8 cellular contexts compared by ENCODE assay signal in genomic region chr20:61263084-61263695, GRCh38. TPM values are rescaled to one million over a fixed set of nuclear protein-coding genes. Genes with fewer than 3 reads are reported as not detected.
DNase-seq lines count a peak whose midpoint lies in the region; ATAC-seq and TF ChIP-seq lines count a peak whose summit lies in the region.

No MANE protein-coding gene starts in this region.

- no peak overlapping the region for H4K8ac ChIP-seq in neuronal stem cell (ENCODE audit: low read depth, low read length)

- H3K4me3 ChIP-seq in WI38 (ENCODE audit: low read depth, low read length), result no peak overlapping the region
- no peak overlapping the region for H3K4me3 ChIP-seq in fibroblast of villous mesenchyme (ENCODE audit: low read depth, low read length)
- H3K4me3 ChIP-seq in vagina, result no peak overlapping the region
- no peak overlapping the region for H3K4me3 ChIP-seq in neuronal stem cell (ENCODE audit: low read length in 2 of 2)

- H3K9me3 Mint-ChIP-seq in activated T-cell treated with anti-CD3 and anti-CD28 coated beads, Interleukin-2, amount 50 U/mL, for 4 hours, result peaks cover 5% of the 10 kb centered on the region

- peak; percentile 99 for TF ChIP-seq CTCF in WI38 (IDR thresholded peaks at IDR 0.05; ENCODE audit: low read depth, low read length)
- peak; percentile 95 for TF ChIP-seq CTCF in fibroblast of villous mesenchyme (IDR thresholded peaks at IDR 0.05; ENCODE audit: insufficient read depth, low read depth, low read length)
- TF ChIP-seq CTCF in vagina (IDR thresholded peaks at IDR 0.05), result peak in 1 of 3 experiments; percentile 31

- H3K27ac ChIP-seq in vagina, result no peak overlapping the region
- no peak overlapping the region for H3K27ac ChIP-seq in neuronal stem cell (replicated peaks; ENCODE audit: low read length)

- H4K91ac ChIP-seq in neuronal stem cell (ENCODE audit: low read depth, low read length, poor library complexity), result no peak overlapping the region

- no peak overlapping the region for H3K9ac ChIP-seq in neuronal stem cell (ENCODE audit: low read depth, low read length, poor library complexity)

- H2BK12ac ChIP-seq in neuronal stem cell (ENCODE audit: low read length), result no peak overlapping the region

- H3K4ac ChIP-seq in neuronal stem cell (ENCODE audit: low read length), result no peak overlapping the region

- H3K9me3 ChIP-seq in vagina, result no peaks in the 10 kb centered on the region
- peaks cover 5 to 12% of the 10 kb centered on the region in 2 donors for H3K9me3 ChIP-seq in neuronal stem cell (replicated peaks in 1 of 2; ENCODE audit: control insufficient read depth in 2 of 2, insufficient read depth in 1 of 2, low read depth in 1 of 2, low read length in 2 of 2)

- H2BK15ac ChIP-seq in neuronal stem cell (ENCODE audit: low read length), result no peak overlapping the region

- no peak for TF ChIP-seq POLR2A in vagina (IDR thresholded peaks at IDR 0.05)

- no peak overlapping the region for H2BK120ac ChIP-seq in neuronal stem cell (ENCODE audit: low read depth, low read length)

- H3K4me1 ChIP-seq in vagina, result no peaks in the 10 kb centered on the region
- peaks cover 0 to 2% of the 10 kb centered on the region in 2 donors for H3K4me1 ChIP-seq in neuronal stem cell (ENCODE audit: control insufficient read depth in 2 of 2, insufficient read depth in 1 of 2, low read depth in 1 of 2, low read length in 2 of 2)

- no peak overlapping the region for H3K14ac ChIP-seq in neuronal stem cell (ENCODE audit: low read length)

- no peaks in the 10 kb centered on the region for H3K27me3 ChIP-seq in vagina
- no peaks in the 10 kb centered on the region for H3K27me3 ChIP-seq in neuronal stem cell (ENCODE audit: control insufficient read depth in 3 of 3, insufficient read depth in 3 of 3, low read depth in 1 of 3, low read length in 3 of 3)

- no peak overlapping the region for H3K4me2 ChIP-seq in neuronal stem cell (ENCODE audit: insufficient read depth, low read length, poor library complexity, severe bottlenecking)

- H2AFZ ChIP-seq in neuronal stem cell (ENCODE audit: low read length), result no peak overlapping the region

- no CpG with 5 or more reads among the region's 10 CpGs for WGBS in neuronal stem cell (ENCODE audit: extremely low coverage in 2 of 2, insufficient read length in 2 of 2, insufficient replicate concordance in 1 of 2), 2 donors

- DNase-seq in activated T-cell treated with anti-CD3 and anti-CD28 coated beads for 1 hour (ENCODE audit: low read depth) (peak; percentile 13), fibroblast of villous mesenchyme (ENCODE audit: low read depth) (peak; percentile 31), NCI-H345 (lab: John Stamatoyannopoulos, UW) (no peak), vagina (ENCODE audit: extremely low spot score in 2 of 2) (no peak), neuronal stem cell (ENCODE audit: low spot score) (no peak)
- DNase-seq in activated T-cell treated with anti-CD3 and anti-CD28 coated beads, Interleukin-2, amount 50 U/mL, for 4 hours, result no peak
- DNase-seq in stimulated activated CD4-positive, alpha-beta T cell treated with anti-CD3 and anti-CD28 coated beads, Interleukin-4, amount 100 ng/mL, for 24 hours, result peak; percentile 6

- no peak overlapping the region for H3K18ac ChIP-seq in neuronal stem cell (ENCODE audit: low read length)

- no peak overlapping the region for H2AK5ac ChIP-seq in neuronal stem cell (ENCODE audit: low read depth, low read length)

- H3K4me3 Mint-ChIP-seq in activated T-cell treated with anti-CD3 and anti-CD28 coated beads, Interleukin-2, amount 50 U/mL, for 4 hours, result no peak overlapping the region

- no peaks in the 10 kb centered on the region for H3K79me1 ChIP-seq in neuronal stem cell (ENCODE audit: low read depth, low read length)

- H3K23ac ChIP-seq in neuronal stem cell (ENCODE audit: low read depth, low read length, poor library complexity), result no peak overlapping the region

- peaks cover 11% of the 10 kb centered on the region for H3K27me3 Mint-ChIP-seq in activated T-cell treated with anti-CD3 and anti-CD28 coated beads, Interleukin-2, amount 50 U/mL, for 4 hours (ENCODE audit: low read depth)

- H2BK5ac ChIP-seq in neuronal stem cell (ENCODE audit: low read length), result no peak overlapping the region

- ATAC-seq in activated T-cell treated with anti-CD3 and anti-CD28 coated beads, Interleukin-2, amount 50 U/mL, for 4 hours, result no peak

- no peaks in the 10 kb centered on the region for H3K36me3 Mint-ChIP-seq in activated T-cell treated with anti-CD3 and anti-CD28 coated beads, Interleukin-2, amount 50 U/mL, for 4 hours (ENCODE audit: insufficient read depth)

- H3K36me3 ChIP-seq in vagina, result no peaks in the 10 kb centered on the region
- H3K36me3 ChIP-seq in neuronal stem cell (replicated peaks in 1 of 2; ENCODE audit: control insufficient read depth in 2 of 2, insufficient read depth in 2 of 2, low read length in 2 of 2), result peaks cover 2 to 28% of the 10 kb centered on the region in 2 donors

- intact Hi-C loops in vagina (cut with DNase I), result no loop called here

- no peaks in the 10 kb centered on the region for H3K4me1 Mint-ChIP-seq in activated T-cell treated with anti-CD3 and anti-CD28 coated beads, Interleukin-2, amount 50 U/mL, for 4 hours (ENCODE audit: low read depth)

RNA-seq across cellular contexts. Expression of gene CDH4, which starts 11.1 kb away (rescaled TPM):
- under 1 TPM in 1 of 3 donors, not detected in 2; 0.10 TPM for total RNA-seq in activated T-cell treated with anti-CD3 and anti-CD28 coated beads, Interleukin-2, amount 50 U/mL, for 4 hours
- 1.3 and 1.7 TPM in 2 replicates for total RNA-seq in fibroblast of villous mesenchyme
- total RNA-seq in vagina, result 0.25 TPM
- 10.2 TPM for polyA plus RNA-seq in neuronal stem cell (2013, experiment 1 of 2)
- polyA plus RNA-seq in neuronal stem cell (2013, experiment 2 of 2), result 10.4 TPM

Comparison
In these comparisons a context has a peak if more than half of its experiments do, and no peak if none do; other contexts are left out.
1. DNase-seq: peak in activated T-cell treated with anti-CD3 and anti-CD28 coated beads for 1 hour (single experiment), fibroblast of villous mesenchyme (single experiment) and stimulated activated CD4-positive, alpha-beta T cell treated with anti-CD3 and anti-CD28 coated beads, Interleukin-4, amount 100 ng/mL, for 24 hours (single experiment); none in activated T-cell treated with anti-CD3 and anti-CD28 coated beads, Interleukin-2, amount 50 U/mL, for 4 hours (single experiment), NCI-H345 (single experiment), vagina (0 of 2) and neuronal stem cell (single experiment).